ENCODE assay signal across 33 cellular contexts in the genomic region with DNA sequence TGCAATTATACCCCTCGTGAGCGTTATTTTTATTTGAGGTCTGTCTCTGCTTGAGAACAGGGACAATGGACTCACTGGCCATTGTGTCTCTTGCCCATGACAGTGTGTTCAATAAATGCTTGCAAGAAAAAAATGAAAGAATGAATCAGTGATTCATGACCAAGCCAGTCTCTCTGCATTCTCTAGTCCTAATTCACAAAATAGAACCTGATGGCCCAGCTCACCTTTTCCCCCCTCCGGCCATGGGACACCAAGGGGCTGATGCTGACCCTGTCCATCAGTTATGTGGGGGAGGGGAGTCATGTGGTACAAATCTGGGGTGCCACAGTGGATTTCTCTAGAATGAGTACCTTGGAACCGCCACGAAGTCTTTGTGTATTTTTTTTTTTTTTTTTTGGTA. TPM values are rescaled to one million over a fixed set of nuclear protein-coding genes. Genes with fewer than 3 reads are reported as not detected.
"Had no signal": no experiment of that assay in that cellular context is flagged by ENCODE, and none has a peak within 500 bp of the region (broad histone marks: within the 10 kb centered on the region; RNA-seq: fewer than 3 reads in every experiment).

No MANE protein-coding gene starts in this region.

- H3K4me1 Mint-ChIP-seq: natural killer cell; stimulated activated effector memory CD8-positive, alpha-beta T cell treated with anti-CD3 and anti-CD28 coated beads, Interleukin-12 subunit alpha, Interleukin-12 subunit beta, amount 100 ng/mL, for 72 hours had no signal

- H3K4me3 Mint-ChIP-seq: natural killer cell; stimulated activated effector memory CD8-positive, alpha-beta T cell treated with anti-CD3 and anti-CD28 coated beads, Interleukin-12 subunit alpha, Interleukin-12 subunit beta, amount 100 ng/mL, for 72 hours had no signal

- H3K36me3 Mint-ChIP-seq: natural killer cell; stimulated activated effector memory CD8-positive, alpha-beta T cell treated with anti-CD3 and anti-CD28 coated beads, Interleukin-12 subunit alpha, Interleukin-12 subunit beta, amount 100 ng/mL, for 72 hours had no signal

- H3K27ac ChIP-seq: esophagus squamous epithelium, neutrophil, pancreas, tibial nerve, vagina had no signal

- H3K4me3 ChIP-seq: esophagus squamous epithelium, heart right ventricle, left ventricle myocardium inferior, lower lobe of right lung, pancreas, right atrium auricular region, stomach, tibial nerve, upper lobe of right lung, vagina had no signal

- H3K36me3 ChIP-seq: esophagus squamous epithelium, heart right ventricle, left ventricle myocardium inferior, lower lobe of right lung, neutrophil, pancreas, right atrium auricular region, stomach, tibial nerve, upper lobe of right lung, vagina had no signal

- H3K27ac Mint-ChIP-seq: natural killer cell; progenitor cell of endocrine pancreas; stimulated activated effector memory CD8-positive, alpha-beta T cell treated with anti-CD3 and anti-CD28 coated beads, Interleukin-12 subunit alpha, Interleukin-12 subunit beta, amount 100 ng/mL, for 72 hours had no signal

- H3K27me3 ChIP-seq: heart right ventricle, neutrophil, pancreas, right atrium auricular region, tibial nerve, upper lobe of right lung, vagina had no signal

- H3K9me3 ChIP-seq: esophagus squamous epithelium, lower lobe of right lung, neutrophil, pancreas, right atrium auricular region, tibial nerve, upper lobe of right lung, vagina had no signal

- H3K4me1 ChIP-seq: pancreas, vagina had no signal

- DNase-seq: dermis blood vessel endothelial cell; effector memory CD4-positive, alpha-beta T cell; erythroblast; esophagus squamous epithelium; foreskin melanocyte; glutamatergic neuron; heart right ventricle; hippocampal formation; kidney glomerular epithelial cell; left colon; left ventricle myocardium inferior; lower lobe of right lung; natural killer cell; pancreas; stimulated activated CD4-positive, alpha-beta T cell treated with anti-CD3 and anti-CD28 coated beads, Interleukin-2, amount 100 ng/mL, for 24 hours; stimulated activated CD4-positive, alpha-beta T cell treated with anti-CD3 and anti-CD28 coated beads, Interleukin-4, amount 100 ng/mL, for 24 hours; stimulated activated naive CD4-positive, alpha-beta T cell treated with Interleukin-2 at 50 U/mL for 16 hours; stomach; upper lobe of right lung had no signal

- H3K9me3 Mint-ChIP-seq: natural killer cell; stimulated activated effector memory CD8-positive, alpha-beta T cell treated with anti-CD3 and anti-CD28 coated beads, Interleukin-12 subunit alpha, Interleukin-12 subunit beta, amount 100 ng/mL, for 72 hours had no signal

RNA-seq across cellular contexts. Expression of a gene that starts 38.2 kb away (rescaled TPM):
- total RNA-seq: cerebellum, dermis blood vessel endothelial cell, endothelial cell of umbilical vein, esophagus squamous epithelium, left colon, left ventricle myocardium inferior, lower lobe of right lung, mononuclear cell, omental fat pad, pancreas, progenitor cell of endocrine pancreas, right atrium auricular region, sciatic nerve, stomach, subcutaneous adipose tissue, temporal lobe, tibial nerve, upper lobe of right lung, vagina had no signal
- polyA plus RNA-seq: endothelial cell of umbilical vein, heart right ventricle, neural cell, stomach had no signal

RNA-seq across cellular contexts. Expression of a gene that starts 51.9 kb away (rescaled TPM):
- total RNA-seq: cerebellum, dermis blood vessel endothelial cell, endothelial cell of umbilical vein, esophagus squamous epithelium, heart right ventricle, left colon, left ventricle myocardium inferior, lower lobe of right lung, mononuclear cell, natural killer cell, omental fat pad, progenitor cell of endocrine pancreas, right atrium auricular region, sciatic nerve, stomach, subcutaneous adipose tissue, temporal lobe, tibial nerve, upper lobe of right lung, vagina had no signal
- polyA plus RNA-seq: endothelial cell of umbilical vein, heart right ventricle, neural cell, pancreas, stomach had no signal
